2 cellular contexts compared by ENCODE assay signal in the genomic region with DNA sequence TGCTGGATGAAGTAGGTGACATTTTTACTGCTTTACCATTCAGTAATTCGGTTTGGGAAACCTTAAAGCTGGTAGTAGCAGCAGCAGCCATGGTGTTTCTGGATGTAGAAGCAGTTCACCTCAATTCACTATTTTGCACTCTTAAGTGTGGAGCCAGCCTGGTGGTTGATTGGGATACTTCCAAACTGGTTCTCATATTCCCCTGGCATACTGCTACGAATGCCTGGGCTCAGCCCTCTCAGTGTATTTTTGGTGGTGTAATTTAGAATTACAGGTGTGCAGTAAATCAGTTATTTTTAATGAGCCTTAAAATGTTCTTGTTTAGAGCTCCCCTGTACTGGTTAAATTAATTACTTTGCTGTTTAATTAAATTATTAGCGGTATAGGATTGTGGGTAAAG.
TF ChIP-seq lines count a peak whose summit lies in the region.

No MANE protein-coding gene starts in this region.

TF ChIP-seq in IMR-90, 13 proteins besides CTCF, POLR2A, EP300 and RAD21:
- no peak for TF ChIP-seq BHLHE40 (IDR thresholded peaks at IDR 0.05; ENCODE audit: low read depth, low read length)
- TF ChIP-seq MAFK (IDR thresholded peaks at IDR 0.05; ENCODE audit: low read depth, low read length) = no peak
- no peak for TF ChIP-seq MXI1 (IDR thresholded peaks at IDR 0.05; ENCODE audit: borderline replicate concordance, low read depth, low read length)
- TF ChIP-seq SMC3 (IDR thresholded peaks at IDR 0.05; ENCODE audit: low read depth, low read length) = no peak
- no peak for TF ChIP-seq RFX5 (IDR thresholded peaks at IDR 0.05; ENCODE audit: low read depth, low read length)
- no peak for TF ChIP-seq FOS (IDR thresholded peaks at IDR 0.05; ENCODE audit: low read depth, low read length)
- no peak for TF ChIP-seq RCOR1 (IDR thresholded peaks at IDR 0.05; ENCODE audit: insufficient replicate concordance, low read length)
- TF ChIP-seq MAZ (IDR thresholded peaks at IDR 0.05; ENCODE audit: borderline replicate concordance, low read depth, low read length) = no peak
- TF ChIP-seq CEBPB (IDR thresholded peaks at IDR 0.05; ENCODE audit: low read depth, low read length) = no peak
- no peak for TF ChIP-seq NFE2L2 (IDR thresholded peaks at IDR 0.05; ENCODE audit: low read depth, low read length)
- TF ChIP-seq, protein P1, sequence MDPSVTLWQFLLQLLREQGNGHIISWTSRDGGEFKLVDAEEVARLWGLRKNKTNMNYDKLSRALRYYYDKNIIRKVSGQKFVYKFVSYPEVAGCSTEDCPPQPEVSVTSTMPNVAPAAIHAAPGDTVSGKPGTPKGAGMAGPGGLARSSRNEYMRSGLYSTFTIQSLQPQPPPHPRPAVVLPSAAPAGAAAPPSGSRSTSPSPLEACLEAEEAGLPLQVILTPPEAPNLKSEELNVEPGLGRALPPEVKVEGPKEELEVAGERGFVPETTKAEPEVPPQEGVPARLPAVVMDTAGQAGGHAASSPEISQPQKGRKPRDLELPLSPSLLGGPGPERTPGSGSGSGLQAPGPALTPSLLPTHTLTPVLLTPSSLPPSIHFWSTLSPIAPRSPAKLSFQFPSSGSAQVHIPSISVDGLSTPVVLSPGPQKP (IDR thresholded peaks at IDR 0.05; ENCODE audit: borderline replicate concordance, low read depth, low read length) = no peak
- TF ChIP-seq, protein P2, sequence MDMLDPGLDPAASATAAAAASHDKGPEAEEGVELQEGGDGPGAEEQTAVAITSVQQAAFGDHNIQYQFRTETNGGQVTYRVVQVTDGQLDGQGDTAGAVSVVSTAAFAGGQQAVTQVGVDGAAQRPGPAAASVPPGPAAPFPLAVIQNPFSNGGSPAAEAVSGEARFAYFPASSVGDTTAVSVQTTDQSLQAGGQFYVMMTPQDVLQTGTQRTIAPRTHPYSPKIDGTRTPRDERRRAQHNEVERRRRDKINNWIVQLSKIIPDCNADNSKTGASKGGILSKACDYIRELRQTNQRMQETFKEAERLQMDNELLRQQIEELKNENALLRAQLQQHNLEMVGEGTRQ (IDR thresholded peaks at IDR 0.05; ENCODE audit: low read depth, low read length) = no peak
- no peak for TF ChIP-seq CHD1 (IDR thresholded peaks at IDR 0.05; ENCODE audit: low read depth, low read length)

TF ChIP-seq in endothelial cell of umbilical vein, 7 proteins besides CTCF, POLR2A, EP300 and RAD21:
- TF ChIP-seq MYC (IDR thresholded peaks at IDR 0.05; ENCODE audit: low read depth, low read length) = no peak
- TF ChIP-seq FOS (IDR thresholded peaks at IDR 0.05; ENCODE audit: borderline replicate concordance, insufficient read depth, low read length) = no peak
- TF ChIP-seq JUN (IDR thresholded peaks at IDR 0.05; ENCODE audit: borderline replicate concordance, insufficient read depth, insufficient read length, low read depth) = no peak
